Comparison of ENCODE assay signal across 7 cellular contexts in genomic region chr14:58072288-58073071, GRCh38.
DNase-seq lines count a peak whose midpoint lies in the region; ATAC-seq and TF ChIP-seq lines count a peak whose summit lies in the region.

No MANE protein-coding gene starts in this region.

- DNase-seq in GM12864 (ENCODE audit: low read depth) (peak; percentile 10), NCI-H1092 (lab: John Stamatoyannopoulos, UW) (peak; percentile 59), SK-N-MC (ENCODE audit: low read depth, low spot score) (peak; percentile 48), T47D (ENCODE audit: low read depth in 1 of 2, low spot score in 1 of 2) (peak; percentile 42 to 79), iris pigment epithelial cell (ENCODE audit: low read depth) (peak; percentile 59)
- DNase-seq in stimulated activated CD4-positive, alpha-beta T cell treated with anti-CD3 and anti-CD28 coated beads, Interleukin-15, amount 100 ng/mL, for 48 hours (ENCODE audit: low read depth in 2 of 2), result peak; percentile 12 to 40

- H3K4me3 ChIP-seq in GM12864 (ENCODE audit: low read depth, low read length) (no peak overlapping the region), SK-N-MC (no peak overlapping the region)

- H3K9me3 ChIP-seq in SK-N-MC (ENCODE audit: low read depth, low read length), result no peaks in the 10 kb centered on the region

- H3K36me3 ChIP-seq in SK-N-MC (ENCODE audit: insufficient read depth, low read length), result no peaks in the 10 kb centered on the region

- no peak overlapping the region for H3K9ac ChIP-seq in SK-N-MC (ENCODE audit: insufficient read length)

- peak; percentile 67 for TF ChIP-seq CTCF in GM12864 (IDR thresholded peaks at IDR 0.05; ENCODE audit: low read depth, low read length, missing control alignments)

- in situ Hi-C loops in T47D (cut with HindIII; ENCODE audit: low pct_unique_long_range_greater_than_20kb, low sequenced_read_pairs), result no loop called here

- peak; percentile 63 for ATAC-seq in HG02588 (IDR thresholded peaks at IDR 0.05; ENCODE audit: unreplicated experiment)

- H3K27ac ChIP-seq in SK-N-MC, result no peak overlapping the region

Comparison
In these comparisons a context has a peak if more than half of its experiments do, and no peak if none do; other contexts are left out.
1. DNase-seq: peak in every context shown above with its lines; median percentile 60 in T47D; 59 in NCI-H1092; 59 in iris pigment epithelial cell; 48 in SK-N-MC; 26 in stimulated activated CD4-positive, alpha-beta T cell treated with anti-CD3 and anti-CD28 coated beads, Interleukin-15, amount 100 ng/mL, for 48 hours; 10 in GM12864.